Comparison of ENCODE assay signal across 10 cellular contexts in genomic region chr14:35047961-35048513, GRCh38. TPM values are rescaled to one million over a fixed set of nuclear protein-coding genes. Genes with fewer than 3 reads are reported as not detected.
DNase-seq lines count a peak whose midpoint lies in the region; ATAC-seq and TF ChIP-seq lines count a peak whose summit lies in the region.
"Had no signal": no experiment of that assay in that cellular context is flagged by ENCODE, and none has a peak within 500 bp of the region (broad histone marks: within the 10 kb centered on the region; RNA-seq: fewer than 3 reads in every experiment).

No MANE protein-coding gene starts in this region.

- in situ Hi-C loops in HAP-1 (cut with MboI; ENCODE audit: low sequenced_read_pairs), result no loop called here

- intact Hi-C loops in A673 (cut with micrococcal nuclease; ENCODE audit: unreplicated experiment), result loop anchor here (10.0 kb wide), 1 partner anchor 357 kb away; the partner anchor contains the start of gene NFKBIA
- intact Hi-C loops in spleen (cut with DNase I; ENCODE audit: low total_unique reads), result no loop called here

- no peaks in the 10 kb centered on the region for H3K27me3 Mint-ChIP-seq in activated naive CD8-positive, alpha-beta T cell treated with anti-CD3 and anti-CD28 coated beads, Interleukin-2, amount 10 ng/mL, durations not matched to agents 7 days and 5 days

- H3K4me1 ChIP-seq in A673 (ENCODE audit: insufficient read depth, low read length, poor library complexity, severe bottlenecking) (peaks cover 5% of the 10 kb centered on the region), HAP-1 (peaks cover 11% of the 10 kb centered on the region), mucosa of rectum (ENCODE audit: control insufficient read depth in 2 of 2, insufficient read depth in 2 of 2, low read length in 2 of 2) (peaks cover 2 to 28% of the 10 kb centered on the region in 2 donors), spleen (peaks cover 12 to 55% (median 28%) of the 10 kb centered on the region in 6 donors)

- no peak for DNase-seq in A673 (ENCODE audit: low spot score)
- DNase-seq in HAP-1 (ENCODE audit: low spot score in 2 of 2), result no peak
- no peak for DNase-seq in activated naive CD8-positive, alpha-beta T cell treated with anti-CD3 and anti-CD28 coated beads, Interleukin-2, amount 10 ng/mL, durations not matched to agents 7 days and 5 days
- no peak for DNase-seq in NCI-H2171 (lab: John Stamatoyannopoulos, UW)
- DNase-seq in spleen, result no peak
- DNase-seq in GOT3 (lab: John Stamatoyannopoulos, UW), result no peak
- DNase-seq in cerebellum (ENCODE audit: low spot score), result no peak
- DNase-seq: cerebellar nuclear complex, tibial artery had no signal

- TF ChIP-seq CTCF in A673 (conservative IDR thresholded peaks at IDR 0.05; ENCODE audit: low read depth, low read length) (no peak), spleen (IDR thresholded peaks at IDR 0.05 in 8 of 11, conservative IDR thresholded peaks at IDR 0.05 in 3 of 11) (no peak)

- H3K36me3 Mint-ChIP-seq in activated naive CD8-positive, alpha-beta T cell treated with anti-CD3 and anti-CD28 coated beads, Interleukin-2, amount 10 ng/mL, durations not matched to agents 7 days and 5 days, result peaks cover 16% of the 10 kb centered on the region

- H3K27me3 ChIP-seq in A673 (replicated peaks; ENCODE audit: insufficient read depth, low read depth, low read length, poor library complexity) (no peaks in the 10 kb centered on the region), HAP-1 (ENCODE audit: low read depth) (no peaks in the 10 kb centered on the region), mucosa of rectum (ENCODE audit: control insufficient read depth in 2 of 2, insufficient read depth in 2 of 2, low read length in 2 of 2) (no peaks in the 10 kb centered on the region), spleen (replicated peaks in 1 of 7) (no peaks in the 10 kb centered on the region)
- H3K27me3 ChIP-seq: tibial artery had no signal

- H3K36me3 ChIP-seq in A673 (ENCODE audit: insufficient read depth, low read length, poor library complexity, severe bottlenecking), result no peaks in the 10 kb centered on the region
- H3K36me3 ChIP-seq in HAP-1 (replicated peaks), result peaks cover 14% of the 10 kb centered on the region
- H3K36me3 ChIP-seq in mucosa of rectum (ENCODE audit: control insufficient read depth in 2 of 2, insufficient read depth in 2 of 2, low read length in 2 of 2), result peaks cover 0 to 5% of the 10 kb centered on the region in 2 donors
- H3K36me3 ChIP-seq in spleen, result peaks cover 0 to 43% (median 0%) of the 10 kb centered on the region in 6 donors

- H3K27ac Mint-ChIP-seq in activated naive CD8-positive, alpha-beta T cell treated with anti-CD3 and anti-CD28 coated beads, Interleukin-2, amount 10 ng/mL, durations not matched to agents 7 days and 5 days, result peak overlapping the region; percentile 34

- H3K27ac ChIP-seq in A673 (ENCODE audit: low read depth, low read length, poor library complexity, severe bottlenecking), result peak overlapping the region; percentile 25
- peak overlapping the region; percentile 99 for H3K27ac ChIP-seq in mucosa of rectum (ENCODE audit: low read depth in 2 of 2, low read length in 2 of 2)
- no peak overlapping the region for H3K27ac ChIP-seq in spleen

- TF ChIP-seq POLR2A in spleen (IDR thresholded peaks at IDR 0.05), result no peak

- H3K4me1 Mint-ChIP-seq in activated naive CD8-positive, alpha-beta T cell treated with anti-CD3 and anti-CD28 coated beads, Interleukin-2, amount 10 ng/mL, durations not matched to agents 7 days and 5 days, result peaks cover 31% of the 10 kb centered on the region

- POLR2A ChIA-PET in A673 (lab: Charles Lee; ENCODE audit: low non-redundant PET), result no interaction called here
- POLR2A ChIA-PET in activated naive CD8-positive, alpha-beta T cell treated with anti-CD3 and anti-CD28 coated beads, Interleukin-2, amount 10 ng/mL, durations not matched to agents 7 days and 5 days (lab: Charles Lee), result interaction anchor here (1.5 kb wide), 1 partner anchor 191 kb away, joined by 5 read pairs; no protein-coding TSS in a partner anchor

- 69 to 85% (median 81%) methylated on average over 4 of the region's 4 CpGs for WGBS in spleen, 5 donors

- no peak for ATAC-seq in activated naive CD8-positive, alpha-beta T cell treated with anti-CD3 and anti-CD28 coated beads, Interleukin-2, amount 10 ng/mL, durations not matched to agents 7 days and 5 days (ENCODE audit: low read depth)

- H3K4me3 ChIP-seq in A673 (ENCODE audit: low read depth, low read length, poor library complexity, severe bottlenecking) (no peak overlapping the region), HAP-1 (0 out of 2 replicates have a peak overlapping the region, but pooled peaks have one; percentile 0), mucosa of rectum (ENCODE audit: low read length in 2 of 2) (peak overlapping the region; percentile 92 to 97), spleen (peak overlapping the region in 2 of 8 donors; percentile 67 to 80)

- peak overlapping the region; percentile 89 for H3K4me3 Mint-ChIP-seq in activated naive CD8-positive, alpha-beta T cell treated with anti-CD3 and anti-CD28 coated beads, Interleukin-2, amount 10 ng/mL, durations not matched to agents 7 days and 5 days

- H3K9me3 Mint-ChIP-seq in activated naive CD8-positive, alpha-beta T cell treated with anti-CD3 and anti-CD28 coated beads, Interleukin-2, amount 10 ng/mL, durations not matched to agents 7 days and 5 days, result no peaks in the 10 kb centered on the region

- CTCF ChIA-PET in A673 (lab: Charles Lee), result no interaction called here

- TSS peak; percentile 53 for BruUV-seq in A673 (replicated peaks; lab: Mats Ljungman, UMichigan)

- H3K9me3 ChIP-seq in A673 (ENCODE audit: low read depth, low read length, poor library complexity, severe bottlenecking), result no peaks in the 10 kb centered on the region
- no peaks in the 10 kb centered on the region for H3K9me3 ChIP-seq in HAP-1
- no peaks in the 10 kb centered on the region for H3K9me3 ChIP-seq in mucosa of rectum (ENCODE audit: control insufficient read depth in 2 of 2, low read length in 2 of 2)
- H3K9me3 ChIP-seq in spleen, result no peaks in the 10 kb centered on the region
- H3K9me3 ChIP-seq: tibial artery had no signal

- peak overlapping the region; percentile 34 to 99 for H3K9ac ChIP-seq in mucosa of rectum (ENCODE audit: low read depth in 1 of 2, low read length in 2 of 2)

RNA-seq across cellular contexts. Expression of gene FAM177A1, which starts 2.0 kb away (rescaled TPM):
- total RNA-seq in A673 (2021), result 52.9 and 59.2 TPM in 2 replicates
- total RNA-seq in activated naive CD8-positive, alpha-beta T cell treated with anti-CD3 and anti-CD28 coated beads, Interleukin-2, amount 10 ng/mL, durations not matched to agents 7 days and 5 days, result 10 to 100 TPM; 36.5 to 42.5 TPM
- total RNA-seq in spleen, result 10 to 100 TPM; 25.2 to 47.0 (median 28.3) TPM
- 10 to 100 TPM; 17.5 to 24.2 (median 21.3) TPM for polyA plus RNA-seq in spleen
- total RNA-seq in cerebellum, result 37.6 TPM

Comparison
In these comparisons a context has a peak if more than half of its experiments do, and no peak if none do; other contexts are left out.
1. H3K27ac ChIP-seq: peak in A673 (single experiment) and mucosa of rectum (2 of 2); none in spleen (0 of 8).